Comparison of ENCODE assay signal across 1 cellular context in the genomic region with DNA sequence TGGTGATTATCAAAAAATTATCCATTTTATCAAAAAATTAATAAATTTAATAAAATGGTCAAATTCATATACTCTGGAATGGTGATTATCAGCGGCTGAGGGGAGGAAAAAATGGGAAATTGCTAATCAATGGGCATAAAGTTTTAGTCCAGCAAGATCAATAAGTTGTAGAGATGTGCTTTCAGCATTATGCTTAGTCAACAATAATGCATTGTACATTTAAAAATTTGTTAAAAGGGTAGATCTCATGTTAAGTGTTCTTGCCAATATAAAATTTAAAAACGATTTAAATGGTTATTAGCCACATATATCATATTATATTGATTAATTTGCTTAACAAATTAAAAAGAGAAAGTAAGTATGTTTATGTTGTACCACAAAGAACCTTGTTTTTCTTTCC.
TF ChIP-seq lines count a peak whose summit lies in the region.

No MANE protein-coding gene starts in this region.

TF ChIP-seq in K562, 482 proteins besides CTCF, POLR2A, EP300 and RAD21 (continued from another document):
- TF ChIP-seq, protein P1, sequence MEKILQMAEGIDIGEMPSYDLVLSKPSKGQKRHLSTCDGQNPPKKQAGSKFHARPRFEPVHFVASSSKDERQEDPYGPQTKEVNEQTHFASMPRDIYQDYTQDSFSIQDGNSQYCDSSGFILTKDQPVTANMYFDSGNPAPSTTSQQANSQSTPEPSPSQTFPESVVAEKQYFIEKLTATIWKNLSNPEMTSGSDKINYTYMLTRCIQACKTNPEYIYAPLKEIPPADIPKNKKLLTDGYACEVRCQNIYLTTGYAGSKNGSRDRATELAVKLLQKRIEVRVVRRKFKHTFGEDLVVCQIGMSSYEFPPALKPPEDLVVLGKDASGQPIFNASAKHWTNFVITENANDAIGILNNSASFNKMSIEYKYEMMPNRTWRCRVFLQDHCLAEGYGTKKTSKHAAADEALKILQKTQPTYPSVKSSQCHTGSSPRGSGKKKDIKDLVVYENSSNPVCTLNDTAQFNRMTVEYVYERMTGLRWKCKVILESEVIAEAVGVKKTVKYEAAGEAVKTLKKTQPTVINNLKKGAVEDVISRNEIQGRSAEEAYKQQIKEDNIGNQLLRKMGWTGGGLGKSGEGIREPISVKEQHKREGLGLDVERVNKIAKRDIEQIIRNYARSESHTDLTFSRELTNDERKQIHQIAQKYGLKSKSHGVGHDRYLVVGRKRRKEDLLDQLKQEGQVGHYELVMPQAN (IDR thresholded peaks at IDR 0.05; ENCODE audit: borderline replicate concordance), result no peak
- TF ChIP-seq TRIM28 (IDR thresholded peaks at IDR 0.05) (no peak), ZNF41 (CRISPR knock-in tag; conservative IDR thresholded peaks at IDR 0.05) (no peak), ZNF316 (IDR thresholded peaks at IDR 0.05) (peak; percentile 56)
- TF ChIP-seq, protein P2, sequence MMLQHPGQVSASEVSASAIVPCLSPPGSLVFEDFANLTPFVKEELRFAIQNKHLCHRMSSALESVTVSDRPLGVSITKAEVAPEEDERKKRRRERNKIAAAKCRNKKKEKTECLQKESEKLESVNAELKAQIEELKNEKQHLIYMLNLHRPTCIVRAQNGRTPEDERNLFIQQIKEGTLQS (IDR thresholded peaks at IDR 0.05), result no peak
- TF ChIP-seq, protein P2 (CRISPR knock-in tag; conservative IDR thresholded peaks at IDR 0.05), result no peak
